Comparison of ENCODE assay signal across 8 cellular contexts in genomic region chr2:64019083-64019974, GRCh38. TPM values are rescaled to one million over a fixed set of nuclear protein-coding genes. Genes with fewer than 3 reads are reported as not detected.
A peak's percentile ranks its signal among the peaks of the same experiment; 100 is the strongest.
DNase-seq lines count a peak whose midpoint lies in the region; ATAC-seq and FAIRE-seq lines count a peak whose summit lies in the region.

TSS of gene VPS54 (minus strand) at chr2:64019428. CDS start at chr2:63983999, 35,429 bp downstream.

- no peaks in the 10 kb centered on the region for H3K9me3 ChIP-seq in HUES64 (ENCODE audit: insufficient read depth, low read depth, low read length)

- peaks cover 3% of the 10 kb centered on the region for H3K36me3 Mint-ChIP-seq in T-cell

- DNase-seq in DMS53 (lab: John Stamatoyannopoulos, UW) (peak; percentile 86), T-cell (peak; percentile 6 to 66 (median 48)), amniotic stem cell (lab: John Stamatoyannopoulos, UW) (peak; percentile 21), left ventricle myocardium superior (peak; percentile 85), pulmonary artery endothelial cell (ENCODE audit: low read depth, low spot score) (no peak), urothelium cell line (ENCODE audit: low spot score) (peak; percentile 83)

- no peaks in the 10 kb centered on the region for H3K9me3 Mint-ChIP-seq in T-cell

- WGBS in HUES64, result 2% methylated on average over 77 of the region's 77 CpGs

- no peaks in the 10 kb centered on the region for H3K36me3 ChIP-seq in HUES64 (ENCODE audit: insufficient read depth, low read length)

- POLR2A ChIA-PET in T-cell (lab: Charles Lee), result no interaction called here

- intact Hi-C loops in left ventricle myocardium superior (cut with micrococcal nuclease), result no loop called here

- CTCF ChIA-PET in T-cell (lab: Charles Lee), result interaction anchor here in 1 of 2 donors (0.6 to 1.7 kb wide), 2 partner anchors 309 to 699 kb away, joined by 3 to 5 read pairs; no protein-coding TSS in a partner anchor

- peak within 1 kb of the TSS; percentile 86 for H3K4me3 ChIP-seq in HUES64 (ENCODE audit: low read length)

- no peak for FAIRE-seq in urothelium cell line (lab: Jason Lieb, UNC)

- peak within 1 kb of the TSS; percentile 96 to 97 for H3K27ac Mint-ChIP-seq in T-cell

- H3K27me3 ChIP-seq in HUES64 (ENCODE audit: insufficient read depth, low read length), result no peaks in the 10 kb centered on the region

- H3K4me1 Mint-ChIP-seq in T-cell, result peaks cover 45 to 52% (median 50%) of the 10 kb centered on the region in 3 donors

- peak within 1 kb of the TSS; percentile 97 to 100 (median 99) for H3K4me3 Mint-ChIP-seq in T-cell

- peak within 1 kb of the TSS; percentile 55; the same call in 1 of the 2 replicates for H3K27ac ChIP-seq in HUES64 (ENCODE audit: low read depth, low read length)

- H3K27me3 Mint-ChIP-seq in T-cell, result no peaks in the 10 kb centered on the region

- H3K4me1 ChIP-seq in HUES64 (ENCODE audit: insufficient read depth, low read length), result peaks cover 6% of the 10 kb centered on the region

- ATAC-seq in GM21390 (IDR thresholded peaks at IDR 0.05; ENCODE audit: unreplicated experiment), result peak; percentile 61
- peak; percentile 80 to 84 (median 84) for ATAC-seq in T-cell (replicated peaks in 1 of 4)
- ATAC-seq in left ventricle myocardium superior, result peak; percentile 94

- peak within 1 kb of the TSS; percentile 75 for H3K9ac ChIP-seq in HUES64 (ENCODE audit: low read depth, low read length)

RNA-seq across cellular contexts. Expression of gene VPS54, which starts in this region (rescaled TPM):
- 11.3 TPM for polyA plus RNA-seq in HUES64 (2013, experiment 1 of 2)
- polyA plus RNA-seq in HUES64 (2013, experiment 2 of 2), result 15.2 TPM
- total RNA-seq in T-cell (10 to 100 TPM; 12.3 to 15.1 (median 12.8) TPM), left ventricle myocardium superior (10.7 TPM), pulmonary artery endothelial cell (17.6 and 24.3 TPM in 2 replicates)
